ENCODE assay signal across 14 cellular contexts in the genomic region with DNA sequence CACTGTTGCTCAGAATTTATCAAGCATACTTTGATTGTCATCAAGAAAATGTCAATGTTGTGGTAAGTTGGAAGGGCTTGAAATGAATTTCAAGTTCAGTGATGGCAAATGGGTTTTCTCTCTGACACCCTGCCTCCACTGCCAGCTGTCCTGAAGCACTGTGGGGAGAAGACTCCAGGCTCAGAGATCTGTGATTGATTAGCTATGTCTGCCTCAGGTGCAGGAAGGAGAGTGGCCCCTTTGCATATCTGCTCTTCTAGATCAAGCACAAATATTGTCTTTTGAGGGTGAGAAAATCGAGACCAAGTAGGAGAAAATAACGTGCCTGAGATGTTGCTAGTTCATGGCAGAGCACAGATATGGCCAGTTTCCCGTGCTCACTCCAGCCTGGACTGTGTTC.
"Had no signal": no experiment of that assay in that cellular context is flagged by ENCODE, and none has a peak within 500 bp of the region (broad histone marks: within the 10 kb centered on the region; RNA-seq: fewer than 3 reads in every experiment).

No MANE protein-coding gene starts in this region.

- H3K9me3 ChIP-seq: adrenal gland, esophagus muscularis mucosa, psoas muscle, suprapubic skin, transverse colon, vagina had no signal

- H3K36me3 ChIP-seq: adrenal gland, cardiac muscle cell, esophagus muscularis mucosa, suprapubic skin, transverse colon, vagina had no signal

- H3K27me3 ChIP-seq: adrenal gland, esophagus muscularis mucosa, suprapubic skin, vagina had no signal

- H3K4me3 ChIP-seq: adrenal gland, cardiac muscle cell, esophagus muscularis mucosa, psoas muscle, skin epidermis, suprapubic skin, transverse colon, vagina had no signal

- DNase-seq: activated CD4-positive, alpha-beta T cell treated with anti-CD3 and anti-CD28 coated beads, Interleukin-2, amount 50 U/mL, for 4 hours; activated gamma-delta T cell treated with Interleukin-2 at 50 U/mL for 16 hours; adrenal gland; effector CD8-positive, alpha-beta T cell; naive thymus-derived CD8-positive, alpha-beta T cell; psoas muscle; transverse colon had no signal

- ATAC-seq: activated naive CD4-positive, alpha-beta T cell treated with anti-CD3 and anti-CD28 coated beads, Interleukin-2, amount 50 U/mL, for 72 hours; naive thymus-derived CD8-positive, alpha-beta T cell; psoas muscle; right cardiac atrium had no signal

- H3K27ac ChIP-seq: adrenal gland, cardiac muscle cell, esophagus muscularis mucosa, psoas muscle, skin epidermis, suprapubic skin, transverse colon, vagina had no signal
